ENCODE assay signal across 18 cellular contexts in genomic region chr5:167845952-167846351, GRCh38.
"Had no signal": no experiment of that assay in that cellular context is flagged by ENCODE, and none has a peak within 500 bp of the region (broad histone marks: within the 10 kb centered on the region; RNA-seq: fewer than 3 reads in every experiment).

No MANE protein-coding gene starts in this region.

- H3K79me2 ChIP-seq: hepatocyte had no signal

- ATAC-seq: effector memory CD8-positive, alpha-beta T cell; foreskin keratinocyte; gastroesophageal sphincter; heart left ventricle; left cardiac atrium; left lung; left ventricle myocardium superior; lower lobe of right lung; naive thymus-derived CD4-positive, alpha-beta T cell had no signal

- H3K4me1 Mint-ChIP-seq: naive thymus-derived CD4-positive, alpha-beta T cell had no signal

- H3K27ac ChIP-seq: colonic mucosa, esophagus muscularis mucosa, foreskin keratinocyte, gastroesophageal sphincter, heart left ventricle, hepatocyte, left lung, lower lobe of right lung had no signal

- H3K27me3 Mint-ChIP-seq: dendritic cell treated with granulocyte-macrophage colony-stimulating factor and Interleukin-4, amounts not matched to agents 40 ng/mL and 50 ng/mL, for 4 days; effector memory CD8-positive, alpha-beta T cell had no signal

- H3K4me3 ChIP-seq: colonic mucosa, esophagus muscularis mucosa, gastroesophageal sphincter, heart left ventricle, hepatocyte, left lung, lower lobe of right lung had no signal

- H3K4me1 ChIP-seq: colonic mucosa, esophagus muscularis mucosa, gastroesophageal sphincter, heart left ventricle, left lung, lower lobe of right lung had no signal

- H3K4me3 Mint-ChIP-seq: dendritic cell treated with granulocyte-macrophage colony-stimulating factor and Interleukin-4, amounts not matched to agents 40 ng/mL and 50 ng/mL, for 4 days; effector memory CD8-positive, alpha-beta T cell; naive thymus-derived CD4-positive, alpha-beta T cell had no signal

- H2AFZ ChIP-seq: hepatocyte had no signal

- H3K27me3 ChIP-seq: colonic mucosa, esophagus muscularis mucosa, foreskin keratinocyte, gastroesophageal sphincter, heart left ventricle, hepatocyte, left lung had no signal

- H3K36me3 ChIP-seq: colonic mucosa, esophagus muscularis mucosa, gastroesophageal sphincter, heart left ventricle, left lung, lower lobe of right lung had no signal

- DNase-seq: colonic mucosa; cortex of kidney; effector CD8-positive, alpha-beta T cell; effector memory CD8-positive, alpha-beta T cell; foreskin keratinocyte; heart left ventricle; hypothalamus; left cardiac atrium; left lung; left ventricle myocardium superior; lower lobe of right lung; mesenchymal stem cell; midbrain; naive thymus-derived CD4-positive, alpha-beta T cell had no signal

- H3K27ac Mint-ChIP-seq: dendritic cell treated with granulocyte-macrophage colony-stimulating factor and Interleukin-4, amounts not matched to agents 40 ng/mL and 50 ng/mL, for 4 days; effector memory CD8-positive, alpha-beta T cell; naive thymus-derived CD4-positive, alpha-beta T cell had no signal

- H3K36me3 Mint-ChIP-seq: naive thymus-derived CD4-positive, alpha-beta T cell had no signal

- H3K4me2 ChIP-seq: hepatocyte had no signal

- H3K9me3 ChIP-seq: colonic mucosa, esophagus muscularis mucosa, gastroesophageal sphincter, heart left ventricle, left lung, lower lobe of right lung had no signal
